1 cellular context compared by ENCODE assay signal in the genomic region with DNA sequence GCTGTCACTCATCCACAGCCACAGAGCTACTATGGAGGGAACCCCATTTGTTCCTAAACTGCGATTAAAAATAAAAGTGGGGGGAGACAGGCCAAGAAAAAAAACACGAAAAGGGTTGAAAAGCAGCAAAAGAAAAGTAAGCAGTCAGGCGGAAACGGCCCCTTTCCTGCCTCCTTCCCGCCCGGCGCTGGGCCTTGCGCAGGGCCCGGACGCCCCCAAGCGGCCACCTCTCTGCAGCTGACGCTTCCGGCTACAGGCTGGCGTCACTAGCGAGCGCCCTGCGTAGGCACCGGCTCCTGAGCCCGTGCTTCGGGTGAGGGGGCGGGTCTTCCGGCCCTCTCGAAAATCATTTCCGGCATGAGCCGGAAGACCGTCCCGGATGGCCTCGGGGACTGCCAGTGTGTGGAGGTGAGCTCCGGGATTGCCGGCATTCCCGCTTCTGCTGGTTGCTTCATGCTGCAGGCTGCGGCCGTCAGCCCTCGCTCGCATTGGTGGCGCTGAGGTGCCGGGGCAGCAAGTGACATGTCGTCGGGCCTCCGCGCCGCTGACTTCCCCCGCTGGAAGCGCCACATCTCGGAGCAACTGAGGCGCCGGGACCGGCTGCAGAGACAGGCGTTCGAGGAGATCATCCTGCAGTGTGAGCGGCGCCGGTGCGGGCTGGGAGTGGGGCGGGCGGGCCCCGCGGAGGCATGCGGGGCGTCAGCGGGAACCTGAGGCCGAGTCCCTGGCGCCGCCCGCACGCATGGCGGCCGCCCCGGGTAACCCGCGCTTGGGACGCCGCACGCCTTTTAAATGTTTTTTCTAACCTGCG.
TF ChIP-seq lines count a peak whose summit lies in the region.

Gene ATG16L1, plus strand, starts transcription at position 368 of the 811 bp plus-strand sequence. Its CDS starts 155 bp downstream, at position 523.

TF ChIP-seq in HepG2, 621 proteins besides CTCF, POLR2A, EP300 and RAD21 (continued from another document and continues in another):
- TF ChIP-seq, protein P1, sequence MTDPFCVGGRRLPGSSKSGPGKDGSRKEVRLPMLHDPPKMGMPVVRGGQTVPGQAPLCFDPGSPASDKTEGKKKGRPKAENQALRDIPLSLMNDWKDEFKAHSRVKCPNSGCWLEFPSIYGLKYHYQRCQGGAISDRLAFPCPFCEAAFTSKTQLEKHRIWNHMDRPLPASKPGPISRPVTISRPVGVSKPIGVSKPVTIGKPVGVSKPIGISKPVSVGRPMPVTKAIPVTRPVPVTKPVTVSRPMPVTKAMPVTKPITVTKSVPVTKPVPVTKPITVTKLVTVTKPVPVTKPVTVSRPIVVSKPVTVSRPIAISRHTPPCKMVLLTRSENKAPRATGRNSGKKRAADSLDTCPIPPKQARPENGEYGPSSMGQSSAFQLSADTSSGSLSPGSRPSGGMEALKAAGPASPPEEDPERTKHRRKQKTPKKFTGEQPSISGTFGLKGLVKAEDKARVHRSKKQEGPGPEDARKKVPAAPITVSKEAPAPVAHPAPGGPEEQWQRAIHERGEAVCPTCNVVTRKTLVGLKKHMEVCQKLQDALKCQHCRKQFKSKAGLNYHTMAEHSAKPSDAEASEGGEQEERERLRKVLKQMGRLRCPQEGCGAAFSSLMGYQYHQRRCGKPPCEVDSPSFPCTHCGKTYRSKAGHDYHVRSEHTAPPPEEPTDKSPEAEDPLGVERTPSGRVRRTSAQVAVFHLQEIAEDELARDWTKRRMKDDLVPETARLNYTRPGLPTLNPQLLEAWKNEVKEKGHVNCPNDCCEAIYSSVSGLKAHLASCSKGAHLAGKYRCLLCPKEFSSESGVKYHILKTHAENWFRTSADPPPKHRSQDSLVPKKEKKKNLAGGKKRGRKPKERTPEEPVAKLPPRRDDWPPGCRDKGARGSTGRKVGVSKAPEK (CRISPR knock-in tag; IDR thresholded peaks at IDR 0.05; ENCODE audit: borderline replicate concordance): no peak; the same call in 1 of the 2 replicates
- TF ChIP-seq JDP2 (CRISPR knock-in tag; IDR thresholded peaks at IDR 0.05; ENCODE audit: borderline replicate concordance) (no peak), KLF12 (CRISPR knock-in tag; IDR thresholded peaks at IDR 0.05; ENCODE audit: borderline replicate concordance) (peak; percentile 79; the same call in 1 of the 2 replicates), ZNF20 (CRISPR knock-in tag; IDR thresholded peaks at IDR 0.05) (no peak), ZNF431 (CRISPR knock-in tag; IDR thresholded peaks at IDR 0.05; ENCODE audit: borderline replicate concordance, low read depth) (peak; percentile 64; the same call in 1 of the 2 replicates), ZNF10 (CRISPR knock-in tag; IDR thresholded peaks at IDR 0.05; ENCODE audit: borderline replicate concordance, low read depth) (no peak), FLYWCH1 (CRISPR knock-in tag; IDR thresholded peaks at IDR 0.05) (no peak), BCL3 (CRISPR knock-in tag; IDR thresholded peaks at IDR 0.05) (peak; percentile 86), NAIF1 (CRISPR knock-in tag; IDR thresholded peaks at IDR 0.05; ENCODE audit: borderline replicate concordance) (peak; percentile 89), NR2F6 (IDR thresholded peaks at IDR 0.05) (no peak), NR2F6 (CRISPR knock-in tag; IDR thresholded peaks at IDR 0.05) (peak; percentile 79), PRPF4 (IDR thresholded peaks at IDR 0.05; ENCODE audit: low read depth, low read length, poor library complexity, severe bottlenecking) (no peak), AKAP8 (CRISPR knock-in tag; IDR thresholded peaks at IDR 0.05) (no peak), ZFP82 (CRISPR knock-in tag; IDR thresholded peaks at IDR 0.05; ENCODE audit: borderline replicate concordance) (peak; percentile 71; the same call in 1 of the 2 replicates), TEAD3 (CRISPR knock-in tag; optimal IDR thresholded peaks at IDR 0.05; ENCODE audit: borderline replicate concordance) (peak; percentile 86), ZNF530 (CRISPR knock-in tag; IDR thresholded peaks at IDR 0.05; ENCODE audit: low read depth) (no peak), TCF12 (IDR thresholded peaks at IDR 0.05) (no peak), TCF12 (CRISPR knock-in tag; IDR thresholded peaks at IDR 0.05) (peak; percentile 81), U2AF2 (IDR thresholded peaks at IDR 0.05; ENCODE audit: low read depth, low read length) (0 out of 2 replicates have a peak, but pooled peaks have one; percentile 79), PITX1 (CRISPR knock-in tag; IDR thresholded peaks at IDR 0.05) (peak; percentile 76), TBX2 (CRISPR knock-in tag; IDR thresholded peaks at IDR 0.05; ENCODE audit: borderline replicate concordance) (peak; percentile 95), ZMYM3 (CRISPR knock-in tag; IDR thresholded peaks at IDR 0.05) (peak; percentile 100), YY1 (IDR thresholded peaks at IDR 0.05; ENCODE audit: insufficient read depth, insufficient replicate concordance, low read depth, low read length) (peak; percentile 85), CAMTA2 (CRISPR knock-in tag; IDR thresholded peaks at IDR 0.05; ENCODE audit: borderline replicate concordance) (peak; percentile 80; the same call in 1 of the 2 replicates), MIER3 (CRISPR knock-in tag; IDR thresholded peaks at IDR 0.05; ENCODE audit: borderline replicate concordance) (peak; percentile 95), SMARCC2 (IDR thresholded peaks at IDR 0.05) (no peak), E2F1 (CRISPR knock-in tag; IDR thresholded peaks at IDR 0.05) (peak; percentile 94), REL (CRISPR knock-in tag; conservative IDR thresholded peaks at IDR 0.05) (peak; percentile 76; the same call in 1 of the 2 replicates), CBX2 (IDR thresholded peaks at IDR 0.05; ENCODE audit: low read depth, low read length) (no peak), CBX2 (CRISPR knock-in tag; IDR thresholded peaks at IDR 0.05; ENCODE audit: low read depth) (0 out of 2 replicates have a peak, but pooled peaks have one; percentile 62), ZNF207 (IDR thresholded peaks at IDR 0.05; ENCODE audit: borderline replicate concordance) (no peak), ZFYVE20 (CRISPR knock-in tag; IDR thresholded peaks at IDR 0.05; ENCODE audit: borderline replicate concordance, low read depth) (no peak), ZNF557 (CRISPR knock-in tag; IDR thresholded peaks at IDR 0.05) (no peak; the same call in 1 of the 2 replicates), REPIN1 (CRISPR knock-in tag; IDR thresholded peaks at IDR 0.05; ENCODE audit: borderline replicate concordance, low read depth) (peak; percentile 95), CEBPZ (IDR thresholded peaks at IDR 0.05; ENCODE audit: low read length) (no peak), ZNF598 (CRISPR knock-in tag; IDR thresholded peaks at IDR 0.05; ENCODE audit: borderline replicate concordance) (peak; percentile 77; the same call in 1 of the 2 replicates), HOXA7 (CRISPR knock-in tag; IDR thresholded peaks at IDR 0.05) (no peak)
- TF ChIP-seq, protein P2, sequence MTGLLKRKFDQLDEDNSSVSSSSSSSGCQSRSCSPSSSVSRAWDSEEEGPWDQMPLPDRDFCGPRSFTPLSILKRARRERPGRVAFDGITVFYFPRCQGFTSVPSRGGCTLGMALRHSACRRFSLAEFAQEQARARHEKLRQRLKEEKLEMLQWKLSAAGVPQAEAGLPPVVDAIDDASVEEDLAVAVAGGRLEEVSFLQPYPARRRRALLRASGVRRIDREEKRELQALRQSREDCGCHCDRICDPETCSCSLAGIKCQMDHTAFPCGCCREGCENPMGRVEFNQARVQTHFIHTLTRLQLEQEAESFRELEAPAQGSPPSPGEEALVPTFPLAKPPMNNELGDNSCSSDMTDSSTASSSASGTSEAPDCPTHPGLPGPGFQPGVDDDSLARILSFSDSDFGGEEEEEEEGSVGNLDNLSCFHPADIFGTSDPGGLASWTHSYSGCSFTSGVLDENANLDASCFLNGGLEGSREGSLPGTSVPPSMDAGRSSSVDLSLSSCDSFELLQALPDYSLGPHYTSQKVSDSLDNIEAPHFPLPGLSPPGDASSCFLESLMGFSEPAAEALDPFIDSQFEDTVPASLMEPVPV (CRISPR knock-in tag; IDR thresholded peaks at IDR 0.05): peak; percentile 92
- TF ChIP-seq, protein P3, sequence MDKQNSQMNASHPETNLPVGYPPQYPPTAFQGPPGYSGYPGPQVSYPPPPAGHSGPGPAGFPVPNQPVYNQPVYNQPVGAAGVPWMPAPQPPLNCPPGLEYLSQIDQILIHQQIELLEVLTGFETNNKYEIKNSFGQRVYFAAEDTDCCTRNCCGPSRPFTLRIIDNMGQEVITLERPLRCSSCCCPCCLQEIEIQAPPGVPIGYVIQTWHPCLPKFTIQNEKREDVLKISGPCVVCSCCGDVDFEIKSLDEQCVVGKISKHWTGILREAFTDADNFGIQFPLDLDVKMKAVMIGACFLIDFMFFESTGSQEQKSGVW (CRISPR knock-in tag; IDR thresholded peaks at IDR 0.05; ENCODE audit: borderline replicate concordance): no peak; the same call in 1 of the 2 replicates
- TF ChIP-seq, protein P4, sequence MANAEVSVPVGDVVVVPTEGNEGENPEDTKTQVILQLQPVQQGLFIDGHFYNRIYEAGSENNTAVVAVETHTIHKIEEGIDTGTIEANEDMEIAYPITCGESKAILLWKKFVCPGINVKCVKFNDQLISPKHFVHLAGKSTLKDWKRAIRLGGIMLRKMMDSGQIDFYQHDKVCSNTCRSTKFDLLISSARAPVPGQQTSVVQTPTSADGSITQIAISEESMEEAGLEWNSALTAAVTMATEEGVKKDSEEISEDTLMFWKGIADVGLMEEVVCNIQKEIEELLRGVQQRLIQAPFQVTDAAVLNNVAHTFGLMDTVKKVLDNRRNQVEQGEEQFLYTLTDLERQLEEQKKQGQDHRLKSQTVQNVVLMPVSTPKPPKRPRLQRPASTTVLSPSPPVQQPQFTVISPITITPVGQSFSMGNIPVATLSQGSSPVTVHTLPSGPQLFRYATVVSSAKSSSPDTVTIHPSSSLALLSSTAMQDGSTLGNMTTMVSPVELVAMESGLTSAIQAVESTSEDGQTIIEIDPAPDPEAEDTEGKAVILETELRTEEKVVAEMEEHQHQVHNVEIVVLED (CRISPR knock-in tag; IDR thresholded peaks at IDR 0.05; ENCODE audit: borderline replicate concordance): peak; percentile 94
- TF ChIP-seq, protein P5, sequence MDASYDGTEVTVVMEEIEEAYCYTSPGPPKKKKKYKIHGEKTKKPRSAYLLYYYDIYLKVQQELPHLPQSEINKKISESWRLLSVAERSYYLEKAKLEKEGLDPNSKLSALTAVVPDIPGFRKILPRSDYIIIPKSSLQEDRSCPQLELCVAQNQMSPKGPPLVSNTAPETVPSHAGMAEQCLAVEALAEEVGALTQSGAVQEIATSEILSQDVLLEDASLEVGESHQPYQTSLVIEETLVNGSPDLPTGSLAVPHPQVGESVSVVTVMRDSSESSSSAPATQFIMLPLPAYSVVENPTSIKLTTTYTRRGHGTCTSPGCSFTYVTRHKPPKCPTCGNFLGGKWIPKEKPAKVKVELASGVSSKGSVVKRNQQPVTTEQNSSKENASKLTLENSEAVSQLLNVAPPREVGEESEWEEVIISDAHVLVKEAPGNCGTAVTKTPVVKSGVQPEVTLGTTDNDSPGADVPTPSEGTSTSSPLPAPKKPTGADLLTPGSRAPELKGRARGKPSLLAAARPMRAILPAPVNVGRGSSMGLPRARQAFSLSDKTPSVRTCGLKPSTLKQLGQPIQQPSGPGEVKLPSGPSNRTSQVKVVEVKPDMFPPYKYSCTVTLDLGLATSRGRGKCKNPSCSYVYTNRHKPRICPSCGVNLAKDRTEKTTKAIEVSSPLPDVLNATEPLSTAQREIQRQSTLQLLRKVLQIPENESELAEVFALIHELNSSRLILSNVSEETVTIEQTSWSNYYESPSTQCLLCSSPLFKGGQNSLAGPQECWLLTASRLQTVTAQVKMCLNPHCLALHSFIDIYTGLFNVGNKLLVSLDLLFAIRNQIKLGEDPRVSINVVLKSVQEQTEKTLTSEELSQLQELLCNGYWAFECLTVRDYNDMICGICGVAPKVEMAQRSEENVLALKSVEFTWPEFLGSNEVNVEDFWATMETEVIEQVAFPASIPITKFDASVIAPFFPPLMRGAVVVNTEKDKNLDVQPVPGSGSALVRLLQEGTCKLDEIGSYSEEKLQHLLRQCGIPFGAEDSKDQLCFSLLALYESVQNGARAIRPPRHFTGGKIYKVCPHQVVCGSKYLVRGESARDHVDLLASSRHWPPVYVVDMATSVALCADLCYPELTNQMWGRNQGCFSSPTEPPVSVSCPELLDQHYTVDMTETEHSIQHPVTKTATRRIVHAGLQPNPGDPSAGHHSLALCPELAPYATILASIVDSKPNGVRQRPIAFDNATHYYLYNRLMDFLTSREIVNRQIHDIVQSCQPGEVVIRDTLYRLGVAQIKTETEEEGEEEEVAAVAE (CRISPR knock-in tag; IDR thresholded peaks at IDR 0.05; ENCODE audit: borderline replicate concordance): peak; percentile 94
